ENCODE assay signal across 14 cellular contexts in genomic region chr7:70432567-70433001, GRCh38.
DNase-seq lines count a peak whose midpoint lies in the region; ATAC-seq and TF ChIP-seq lines count a peak whose summit lies in the region.
"Had no signal": no experiment of that assay in that cellular context is flagged by ENCODE, and none has a peak within 500 bp of the region (broad histone marks: within the 10 kb centered on the region; RNA-seq: fewer than 3 reads in every experiment).

No MANE protein-coding gene starts in this region.

- H3K4me3 Mint-ChIP-seq in HFFc6 = no peak overlapping the region
- no peak overlapping the region for H3K4me3 Mint-ChIP-seq in activated T-cell treated with anti-CD3 and anti-CD28 coated beads, Interleukin-2, amount 50 U/mL, for 72 hours
- H3K4me3 Mint-ChIP-seq: activated CD8-positive, alpha-beta memory T cell treated with anti-CD3 and anti-CD28 coated beads, Interleukin-2, amount 10 ng/mL, durations not matched to agents 7 days and 5 days had no signal

- H3K4me3 ChIP-seq in prostate gland = no peak overlapping the region
- H3K4me3 ChIP-seq: MG63 had no signal

- no peak overlapping the region for H3K27ac Mint-ChIP-seq in HFFc6
- H3K27ac Mint-ChIP-seq in activated T-cell treated with anti-CD3 and anti-CD28 coated beads, Interleukin-2, amount 50 U/mL, for 72 hours = no peak overlapping the region
- H3K27ac Mint-ChIP-seq: activated CD8-positive, alpha-beta memory T cell treated with anti-CD3 and anti-CD28 coated beads, Interleukin-2, amount 10 ng/mL, durations not matched to agents 7 days and 5 days had no signal

- no peaks in the 10 kb centered on the region for H3K4me1 Mint-ChIP-seq in HFFc6 (ENCODE audit: low read depth)
- peaks cover 7% of the 10 kb centered on the region for H3K4me1 Mint-ChIP-seq in activated T-cell treated with anti-CD3 and anti-CD28 coated beads, Interleukin-2, amount 50 U/mL, for 72 hours (ENCODE audit: low read depth)
- H3K4me1 Mint-ChIP-seq: activated CD8-positive, alpha-beta memory T cell treated with anti-CD3 and anti-CD28 coated beads, Interleukin-2, amount 10 ng/mL, durations not matched to agents 7 days and 5 days had no signal

- no peaks in the 10 kb centered on the region for H3K9me3 ChIP-seq in prostate gland
- H3K9me3 ChIP-seq: MG63 had no signal

- no peak for TF ChIP-seq CTCF in prostate gland (IDR thresholded peaks at IDR 0.05)
- no peak for TF ChIP-seq CTCF in HFFc6 (IDR thresholded peaks at IDR 0.05)
- TF ChIP-seq CTCF in omental fat pad (IDR thresholded peaks at IDR 0.05) = no peak

- no peak for ATAC-seq in omental fat pad (ENCODE audit: low FRiP score)
- no peak for ATAC-seq in activated T-cell treated with anti-CD3 and anti-CD28 coated beads, Interleukin-2, amount 50 U/mL, for 72 hours (replicated peaks in 1 of 2)
- ATAC-seq: activated CD8-positive, alpha-beta memory T cell treated with anti-CD3 and anti-CD28 coated beads, Interleukin-2, amount 10 ng/mL, durations not matched to agents 7 days and 5 days; foreskin keratinocyte; left colon had no signal

- peak; percentile 99 for DNase-seq in G401 (ENCODE audit: low spot score)
- DNase-seq in NCI-H2081 treated with DMSO at 0.1 percent for 48 hours (lab: John Stamatoyannopoulos, UW) = peak; percentile 84
- peak; percentile 39 for DNase-seq in NCI-H774 (lab: John Stamatoyannopoulos, UW)
- DNase-seq in prostate gland (ENCODE audit: low spot score) = peak; percentile 6
- DNase-seq in HFFc6 = no peak
- DNase-seq in omental fat pad (ENCODE audit: low spot score) = no peak
- DNase-seq in activated T-cell treated with anti-CD3 and anti-CD28 coated beads, Interleukin-2, amount 50 U/mL, for 72 hours = no peak
- DNase-seq in OCI-M1 (lab: John Stamatoyannopoulos, UW) = no peak
- DNase-seq: activated CD8-positive, alpha-beta memory T cell treated with anti-CD3 and anti-CD28 coated beads, Interleukin-2, amount 10 ng/mL, durations not matched to agents 7 days and 5 days; foreskin keratinocyte; left colon; MG63; stimulated activated CD4-positive, alpha-beta T cell treated with anti-CD3 and anti-CD28 coated beads, Interleukin-2, amount 100 ng/mL, for 48 hours; T-helper 1 cell had no signal

- intact Hi-C loops in prostate gland (cut with DNase I) = no loop called here

- 55% methylated on average over 12 of the region's 12 CpGs for WGBS in prostate gland

- H3K9me3 Mint-ChIP-seq in HFFc6 = peaks cover 76% of the 10 kb centered on the region
- no peaks in the 10 kb centered on the region for H3K9me3 Mint-ChIP-seq in activated T-cell treated with anti-CD3 and anti-CD28 coated beads, Interleukin-2, amount 50 U/mL, for 72 hours

- H3K27ac ChIP-seq in prostate gland = no peak overlapping the region
- H3K27ac ChIP-seq: foreskin keratinocyte had no signal

- no peaks in the 10 kb centered on the region for H3K27me3 ChIP-seq in prostate gland (replicated peaks; ENCODE audit: insufficient read depth)
- H3K27me3 ChIP-seq: MG63 had no signal

- in situ Hi-C loops in G401 (cut with HindIII; ENCODE audit: low sequenced_read_pairs) = no loop called here

- TF ChIP-seq POLR2A in prostate gland (IDR thresholded peaks at IDR 0.05) = no peak

- H3K36me3 Mint-ChIP-seq in HFFc6 (ENCODE audit: low read depth) = 0 out of 2 replicates have a peak, but pooled peaks cover 4% of the 10 kb centered on the region
- H3K36me3 Mint-ChIP-seq in activated T-cell treated with anti-CD3 and anti-CD28 coated beads, Interleukin-2, amount 50 U/mL, for 72 hours (ENCODE audit: insufficient read depth in 2 of 2) = no peaks in the 10 kb centered on the region

- peaks cover 3% of the 10 kb centered on the region for H3K27me3 Mint-ChIP-seq in HFFc6 (ENCODE audit: insufficient read depth)
- no peaks in the 10 kb centered on the region for H3K27me3 Mint-ChIP-seq in activated T-cell treated with anti-CD3 and anti-CD28 coated beads, Interleukin-2, amount 50 U/mL, for 72 hours (ENCODE audit: low read depth)
- H3K27me3 Mint-ChIP-seq: activated CD8-positive, alpha-beta memory T cell treated with anti-CD3 and anti-CD28 coated beads, Interleukin-2, amount 10 ng/mL, durations not matched to agents 7 days and 5 days had no signal

- no peaks in the 10 kb centered on the region for H3K36me3 ChIP-seq in prostate gland
- H3K36me3 ChIP-seq: MG63 had no signal

- no peaks in the 10 kb centered on the region for H3K4me1 ChIP-seq in prostate gland (replicated peaks)
- H3K4me1 ChIP-seq: foreskin keratinocyte had no signal

Comparison
In these comparisons a context has a peak if more than half of its experiments do, and no peak if none do; other contexts are left out.
1. DNase-seq: peak in G401 (single experiment), NCI-H2081 treated with DMSO at 0.1 percent for 48 hours (single experiment), NCI-H774 (single experiment) and prostate gland (single experiment); none in HFFc6 (single experiment), omental fat pad (single experiment), activated T-cell treated with anti-CD3 and anti-CD28 coated beads, Interleukin-2, amount 50 U/mL, for 72 hours (0 of 2) and OCI-M1 (single experiment).